8 cellular contexts compared by ENCODE assay signal in genomic region chr1:28642847-28643635, GRCh38. TPM values are rescaled to one million over a fixed set of nuclear protein-coding genes. Genes with fewer than 3 reads are reported as not detected.
DNase-seq lines count a peak whose midpoint lies in the region; ATAC-seq and TF ChIP-seq lines count a peak whose summit lies in the region.

TAF12 (minus strand) TSS chr1:28643067; CDS start chr1:28622081, 20,986 bp downstream.

- no peaks in the 10 kb centered on the region for H3K27me3 ChIP-seq in BE2C

- ATAC-seq in HG03439 (IDR thresholded peaks at IDR 0.05; ENCODE audit: unreplicated experiment) (peak; percentile 69), left colon (peak; percentile 84)
- ATAC-seq in activated CD4-positive, alpha-beta T cell treated with anti-CD3 and anti-CD28 coated beads for 36 hours = peak; percentile 81

- no peaks in the 10 kb centered on the region for H3K27me3 Mint-ChIP-seq in activated CD4-positive, alpha-beta T cell treated with anti-CD3 and anti-CD28 coated beads for 36 hours

- TF ChIP-seq POLR2A in GM19193 (IDR thresholded peaks at IDR 0.05; ENCODE audit: extremely low read depth, insufficient read depth, insufficient read length) = peak; percentile 99

- DNase-seq in BE2C (peak; percentile 88), NCI-H510A treated with DMSO at 0.1 percent for 48 hours (lab: John Stamatoyannopoulos, UW) (peak; percentile 79), left colon (peak; percentile 92 to 93)
- DNase-seq in activated CD4-positive, alpha-beta T cell treated with anti-CD3 and anti-CD28 coated beads for 36 hours = peak; percentile 95
- peak; percentile 91 for DNase-seq in stimulated activated CD4-positive, alpha-beta T cell treated with anti-CD3 and anti-CD28 coated beads, Interleukin-1b, Interleukin-23, amount 100 ng/mL, for 48 hours

- H3K27ac ChIP-seq in cingulate gyrus (ENCODE audit: low read depth, low read length) = peak within 1 kb of the TSS; percentile 95

- peak within 1 kb of the TSS; percentile 97 for H3K27ac Mint-ChIP-seq in activated CD4-positive, alpha-beta T cell treated with anti-CD3 and anti-CD28 coated beads for 36 hours

- H3K36me3 ChIP-seq in BE2C = no peaks in the 10 kb centered on the region; the same call in 1 of the 2 replicates

- no peaks in the 10 kb centered on the region for H3K9me3 Mint-ChIP-seq in activated CD4-positive, alpha-beta T cell treated with anti-CD3 and anti-CD28 coated beads for 36 hours (ENCODE audit: low read depth)

- no peaks in the 10 kb centered on the region for H3K9me3 ChIP-seq in BE2C

- TF ChIP-seq CTCF in BE2C (IDR thresholded peaks at IDR 0.05; ENCODE audit: low read depth, low read length) = 0 out of 2 replicates have a peak, but pooled peaks have one; percentile 22

- peaks cover 50% of the 10 kb centered on the region for H3K4me1 Mint-ChIP-seq in activated CD4-positive, alpha-beta T cell treated with anti-CD3 and anti-CD28 coated beads for 36 hours

- H3K4me1 ChIP-seq in BE2C = 0 out of 2 replicates have a peak, but pooled peaks cover 4% of the 10 kb centered on the region

- POLR2A ChIA-PET in activated CD4-positive, alpha-beta T cell treated with anti-CD3 and anti-CD28 coated beads for 36 hours (lab: Charles Lee) = interaction anchor here (0.6 to 2.5 kb wide), 16 partner anchors 18 to 539 kb away, joined by 3 to 35 read pairs (median 4); partner anchors contain the start of genes ATP5IF1, GMEB1, SRSF4 and YTHDF2

- H3K4me3 Mint-ChIP-seq in activated CD4-positive, alpha-beta T cell treated with anti-CD3 and anti-CD28 coated beads for 36 hours = peak within 1 kb of the TSS; percentile 98

- CTCF ChIA-PET in activated CD4-positive, alpha-beta T cell treated with anti-CD3 and anti-CD28 coated beads for 36 hours (lab: Charles Lee) = interaction anchor here (0.7 to 2.6 kb wide), 5 partner anchors 25 to 234 kb away, joined by 3 to 24 read pairs (median 3); partner anchors contain the start of genes GMEB1 and YTHDF2

- peak within 1 kb of the TSS; percentile 88 for H3K4me3 ChIP-seq in BE2C (ENCODE audit: low read depth, low read length)

- intact Hi-C loops in activated CD4-positive, alpha-beta T cell treated with anti-CD3 and anti-CD28 coated beads for 36 hours (cut with DNase I, micrococcal nuclease) = loop anchor here (1.0 to 10.0 kb wide), 17 partner anchors 26 to 1321 kb away; partner anchors contain the start of genes YTHDF2 (in 2 of the 2), ATP5IF1 (in 1 of the 2), EPB41 (in 1 of the 2) and EYA3 (in 1 of the 2)
- intact Hi-C loops in left colon (cut with DNase I, micrococcal nuclease) = loop anchor here in 1 of 2 donors (5.0 kb wide), 1 partner anchor 94 kb away; the partner anchor contains the start of gene YTHDF2

- H3K36me3 Mint-ChIP-seq in activated CD4-positive, alpha-beta T cell treated with anti-CD3 and anti-CD28 coated beads for 36 hours (ENCODE audit: low read depth) = peaks cover 5% of the 10 kb centered on the region

RNA-seq across cellular contexts. Expression of gene TAF12, which starts in this region (rescaled TPM):
- polyA plus RNA-seq in BE2C (2012; ENCODE audit: insufficient read depth, insufficient read length, low read depth) = 17.4 TPM
- total RNA-seq in activated CD4-positive, alpha-beta T cell treated with anti-CD3 and anti-CD28 coated beads for 36 hours = 10 to 100 TPM; 23.8 to 32.5 TPM
- total RNA-seq in left colon = 10 to 100 TPM; 14.7 to 15.2 TPM

Comparison
In these comparisons a context has a peak if more than half of its experiments do, and no peak if none do; other contexts are left out.
1. Peak in every context shown above with its lines: DNase-seq, ATAC-seq, H3K4me3 ChIP-seq and H3K27ac ChIP-seq.